In the genomic region with DNA sequence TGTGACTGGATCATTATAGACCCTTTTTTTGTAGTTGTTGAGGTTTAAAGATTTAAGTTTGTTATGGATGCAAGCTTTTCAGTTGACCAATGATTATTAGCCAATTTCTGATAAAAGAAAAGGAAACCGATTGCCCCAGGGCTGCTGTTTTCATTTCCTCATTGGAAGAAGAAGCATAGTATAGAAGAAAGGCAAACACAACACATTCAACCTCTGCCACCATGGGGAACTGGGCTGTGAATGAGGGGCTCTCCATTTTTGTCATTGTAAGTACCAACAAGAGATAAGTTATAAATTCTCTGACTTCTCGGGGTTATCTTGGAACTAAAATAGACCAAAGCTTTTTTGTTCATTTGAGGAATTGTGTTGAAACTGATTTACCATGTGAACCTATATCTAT, we compare ENCODE assay signal across 13 cellular contexts.
DNase-seq lines count a peak whose midpoint lies in the region; ATAC-seq and TF ChIP-seq lines count a peak whose summit lies in the region.
"Had no signal": no experiment of that assay in that cellular context is flagged by ENCODE, and none has a peak within 500 bp of the region (broad histone marks: within the 10 kb centered on the region; RNA-seq: fewer than 3 reads in every experiment).

A gene (plus strand): TSS at position 203 of the 400 bp plus-strand sequence. CDS start 19 bp downstream, at position 222.

- H3K79me2 ChIP-seq in DOHH2 (ENCODE audit: control insufficient read depth, low read length) (peaks cover 39% of the 10 kb centered on the region), OCI-LY3 (ENCODE audit: low read length) (peaks cover 55% of the 10 kb centered on the region)

- POLR2A ChIA-PET in HEK293T (lab: Yijun Ruan, JAX), result no interaction called here

- H3F3A ChIP-seq in DOHH2 (ENCODE audit: control insufficient read depth, insufficient read depth), result peaks cover 5% of the 10 kb centered on the region; the same call in 1 of the 2 replicates

- peaks cover 74% of the 10 kb centered on the region for H3K4me1 ChIP-seq in DOHH2 (ENCODE audit: control insufficient read depth, low read length)
- peaks cover 74% of the 10 kb centered on the region for H3K4me1 ChIP-seq in OCI-LY3 (ENCODE audit: low read length)
- H3K4me1 ChIP-seq in neutrophil (ENCODE audit: control insufficient read depth in 1 of 2, insufficient read depth in 1 of 2, low read depth in 1 of 2, low read length in 1 of 2), result peaks cover 79 to 88% of the 10 kb centered on the region in 2 experiments
- H3K4me1 ChIP-seq: tibial artery had no signal

- H3K9me3 ChIP-seq in DOHH2 (ENCODE audit: control insufficient read depth, insufficient read depth, low read length) (no peaks in the 10 kb centered on the region), OCI-LY3 (ENCODE audit: insufficient read depth, low read length) (no peaks in the 10 kb centered on the region), neutrophil (no peaks in the 10 kb centered on the region)
- H3K9me3 ChIP-seq: tibial artery had no signal

- peaks cover 35% of the 10 kb centered on the region for H3K36me3 ChIP-seq in DOHH2 (ENCODE audit: control insufficient read depth, low read length)
- H3K36me3 ChIP-seq in OCI-LY3 (replicated peaks; ENCODE audit: low read depth, low read length), result peaks cover 35% of the 10 kb centered on the region
- H3K36me3 ChIP-seq in neutrophil, result no peaks in the 10 kb centered on the region
- H3K36me3 ChIP-seq: tibial artery had no signal

- CTCF ChIA-PET in HEK293T (lab: Yijun Ruan, JAX), result no interaction called here

- no peak for TF ChIP-seq CTCF in DOHH2 (IDR thresholded peaks at IDR 0.05; ENCODE audit: low read depth, low read length, poor library complexity, severe bottlenecking)
- TF ChIP-seq CTCF in OCI-LY3 (IDR thresholded peaks at IDR 0.05; ENCODE audit: low read depth, low read length), result no peak
- TF ChIP-seq CTCF in neutrophil (IDR thresholded peaks at IDR 0.05), result no peak

- H3K4me2 ChIP-seq in DOHH2 (ENCODE audit: low read length) (peak within 1 kb of the TSS; percentile 93), OCI-LY3 (ENCODE audit: low read length) (peak within 1 kb of the TSS; percentile 88)

- ATAC-seq in GM19395 (IDR thresholded peaks at IDR 0.05; ENCODE audit: unreplicated experiment), result peak; percentile 33

- H2AFZ ChIP-seq in OCI-LY3 (ENCODE audit: low read depth, low read length), result 0 out of 2 replicates have a peak within 1 kb of the TSS, but pooled peaks have one; percentile 15

- no peaks in the 10 kb centered on the region for H3K27me3 ChIP-seq in DOHH2 (ENCODE audit: control insufficient read depth, low read length)
- H3K27me3 ChIP-seq in OCI-LY3 (ENCODE audit: low read depth, low read length), result no peaks in the 10 kb centered on the region
- H3K27me3 ChIP-seq in neutrophil, result no peaks in the 10 kb centered on the region
- H3K27me3 ChIP-seq: tibial artery had no signal

- H3K9me2 ChIP-seq in DOHH2 (replicated peaks; ENCODE audit: control insufficient read depth, low read length), result no peaks in the 10 kb centered on the region

- H3K27ac ChIP-seq in DOHH2 (ENCODE audit: low read depth, low read length) (peak within 1 kb of the TSS; percentile 69), OCI-LY3 (ENCODE audit: low read length) (peak within 1 kb of the TSS; percentile 87), neutrophil (peak within 1 kb of the TSS; percentile 86)
- H3K27ac ChIP-seq: tibial artery had no signal

- DNase-seq in COLO829 (ENCODE audit: low spot score), result no peak
- DNase-seq in Ammon's horn (ENCODE audit: low spot score), result no peak
- DNase-seq in epidermal melanocyte (ENCODE audit: insufficient read length, low spot score), result no peak
- DNase-seq in HEK293T (ENCODE audit: extremely low spot score), result no peak
- DNase-seq: amygdala; CD4-positive, alpha-beta T cell; NCI-H526; T-helper 2 cell; tibial artery had no signal

- H4K20me1 ChIP-seq in DOHH2 (ENCODE audit: control insufficient read depth, insufficient read depth, low read depth, low read length) (no peaks in the 10 kb centered on the region), OCI-LY3 (ENCODE audit: insufficient read depth, low read length) (no peaks in the 10 kb centered on the region)

- H3K4me3 ChIP-seq in DOHH2 (ENCODE audit: low read length) (peak within 1 kb of the TSS; percentile 82), OCI-LY3 (ENCODE audit: low read length) (peak within 1 kb of the TSS; percentile 95), neutrophil (ENCODE audit: low read depth in 1 of 2, low read length in 1 of 2) (peak within 1 kb of the TSS; percentile 52 to 59)

- peak within 1 kb of the TSS; percentile 97 for H3K9ac ChIP-seq in OCI-LY3 (ENCODE audit: low read length)

TF ChIP-seq in HEK293T, 16 proteins besides CTCF, POLR2A, EP300 and RAD21:
- TF ChIP-seq HDGF (IDR thresholded peaks at IDR 0.05; ENCODE audit: borderline replicate concordance) (no peak), CTBP1 (IDR thresholded peaks at IDR 0.05; ENCODE audit: borderline replicate concordance) (no peak), L3MBTL2 (conservative IDR thresholded peaks at IDR 0.05) (no peak), LEF1 (IDR thresholded peaks at IDR 0.05; ENCODE audit: borderline replicate concordance) (no peak), ELF4 (IDR thresholded peaks at IDR 0.05) (no peak), SUZ12 (IDR thresholded peaks at IDR 0.05) (no peak), BHLHE40 (IDR thresholded peaks at IDR 0.05; ENCODE audit: borderline replicate concordance) (no peak), FOXK2 (IDR thresholded peaks at IDR 0.05) (no peak), NFRKB (IDR thresholded peaks at IDR 0.05) (no peak)
TF ChIP-seq in HEK293T: peak in this region for 0.
